8 cellular contexts compared by ENCODE assay signal in genomic region chr3:5426094-5426883, GRCh38.
DNase-seq lines count a peak whose midpoint lies in the region; ATAC-seq and TF ChIP-seq lines count a peak whose summit lies in the region.

No MANE protein-coding gene starts in this region.

- peaks cover 7% of the 10 kb centered on the region for H3K27me3 ChIP-seq in CD4-positive, CD25-positive, alpha-beta regulatory T cell (ENCODE audit: control insufficient read depth, insufficient read depth, low read length)
- H3K27me3 ChIP-seq in neutrophil (no peaks in the 10 kb centered on the region), testis (no peaks in the 10 kb centered on the region)

- peak; percentile 51 to 55 for ATAC-seq in CD4-positive, CD25-positive, alpha-beta regulatory T cell (ENCODE audit: low read depth in 2 of 2)
- peak; percentile 51 for ATAC-seq in GM19395 (IDR thresholded peaks at IDR 0.05; ENCODE audit: unreplicated experiment)
- ATAC-seq in HG03565 (IDR thresholded peaks at IDR 0.05; ENCODE audit: unreplicated experiment), result peak; percentile 37

- no peaks in the 10 kb centered on the region for H3K9me3 ChIP-seq in CD4-positive, CD25-positive, alpha-beta regulatory T cell (ENCODE audit: control insufficient read depth in 2 of 2, low read length in 2 of 2)
- H3K9me3 ChIP-seq in neutrophil (no peaks in the 10 kb centered on the region), testis (no peaks in the 10 kb centered on the region)

- H3K27ac ChIP-seq in CD4-positive, CD25-positive, alpha-beta regulatory T cell (ENCODE audit: insufficient read depth, low read length, poor library complexity, severe bottlenecking), result no peak overlapping the region
- H3K27ac ChIP-seq in neutrophil (no peak overlapping the region), testis (no peak overlapping the region)

- no peak overlapping the region for H3K4me3 Mint-ChIP-seq in CD4-positive, CD25-positive, alpha-beta regulatory T cell
- H3K4me3 Mint-ChIP-seq in activated T-cell treated with anti-CD3 and anti-CD28 coated beads, Interleukin-2, amount 50 U/mL, for 24 hours, result no peak overlapping the region

- H3K4me1 Mint-ChIP-seq in CD4-positive, CD25-positive, alpha-beta regulatory T cell, result peaks cover 0 to 6% (median 4%) of the 10 kb centered on the region in 4 donors
- H3K4me1 Mint-ChIP-seq in activated T-cell treated with anti-CD3 and anti-CD28 coated beads, Interleukin-2, amount 50 U/mL, for 24 hours (ENCODE audit: low read depth), result peaks cover 17% of the 10 kb centered on the region

- DNase-seq in CD4-positive, CD25-positive, alpha-beta regulatory T cell, result peak in 2 of 3 donors; percentile 14 to 55
- DNase-seq in OCI-M1 (lab: John Stamatoyannopoulos, UW) (peak; percentile 95), fibroblast of pulmonary artery (ENCODE audit: low read depth) (peak; percentile 58), testis (peak; percentile 95)
- DNase-seq in activated T-cell treated with anti-CD3 and anti-CD28 coated beads, Interleukin-2, amount 50 U/mL, for 24 hours, result peak; percentile 71

- no peak overlapping the region for H3K4me3 ChIP-seq in CD4-positive, CD25-positive, alpha-beta regulatory T cell (ENCODE audit: low read depth, low read length)
- H3K4me3 ChIP-seq in fibroblast of pulmonary artery (replicated peaks; ENCODE audit: low read depth, low read length), result no peak overlapping the region
- H3K4me3 ChIP-seq in neutrophil (ENCODE audit: low read depth in 1 of 2, low read length in 1 of 2), result no peak overlapping the region
- peak overlapping the region in 1 of 2 donors; percentile 11 for H3K4me3 ChIP-seq in testis

- intact Hi-C loops in testis (cut with DNase I; ENCODE audit: low total_unique reads), result no loop called here

- peaks cover 0 to 3% (median 0%) of the 10 kb centered on the region in 7 donors for H3K9me3 Mint-ChIP-seq in CD4-positive, CD25-positive, alpha-beta regulatory T cell
- H3K9me3 Mint-ChIP-seq in activated T-cell treated with anti-CD3 and anti-CD28 coated beads, Interleukin-2, amount 50 U/mL, for 24 hours, result no peaks in the 10 kb centered on the region

- peak; percentile 76 for TF ChIP-seq CTCF in fibroblast of pulmonary artery (IDR thresholded peaks at IDR 0.05; ENCODE audit: low read length, missing control alignments)
- TF ChIP-seq CTCF in neutrophil (IDR thresholded peaks at IDR 0.05), result peak; percentile 66
- TF ChIP-seq CTCF in testis (IDR thresholded peaks at IDR 0.05), result peak; percentile 60 to 84 (median 82)

- H3K36me3 Mint-ChIP-seq in CD4-positive, CD25-positive, alpha-beta regulatory T cell, result no peaks in the 10 kb centered on the region
- no peaks in the 10 kb centered on the region for H3K36me3 Mint-ChIP-seq in activated T-cell treated with anti-CD3 and anti-CD28 coated beads, Interleukin-2, amount 50 U/mL, for 24 hours (ENCODE audit: low read depth)

- H3K4me1 ChIP-seq in CD4-positive, CD25-positive, alpha-beta regulatory T cell (ENCODE audit: control insufficient read depth, insufficient read depth, low read length, poor library complexity, severe bottlenecking), result no peaks in the 10 kb centered on the region
- peaks cover 14 to 23% of the 10 kb centered on the region in 2 experiments for H3K4me1 ChIP-seq in neutrophil (ENCODE audit: control insufficient read depth in 1 of 2, insufficient read depth in 1 of 2, low read depth in 1 of 2, low read length in 1 of 2)
- H3K4me1 ChIP-seq in testis, result peaks cover 9% of the 10 kb centered on the region

- WGBS in testis, 2 donors, result 36 to 40% methylated on average over 25 of the region's 25 CpGs

- TF ChIP-seq POLR2A in testis (IDR thresholded peaks at IDR 0.05), result no peak

- H3K27ac Mint-ChIP-seq in CD4-positive, CD25-positive, alpha-beta regulatory T cell, result no peak overlapping the region
- H3K27ac Mint-ChIP-seq in activated T-cell treated with anti-CD3 and anti-CD28 coated beads, Interleukin-2, amount 50 U/mL, for 24 hours, result no peak overlapping the region

- H3K27me3 Mint-ChIP-seq in CD4-positive, CD25-positive, alpha-beta regulatory T cell, result peaks cover 5% of the 10 kb centered on the region
- H3K27me3 Mint-ChIP-seq in activated T-cell treated with anti-CD3 and anti-CD28 coated beads, Interleukin-2, amount 50 U/mL, for 24 hours, result peaks cover 16% of the 10 kb centered on the region

- H3K36me3 ChIP-seq in CD4-positive, CD25-positive, alpha-beta regulatory T cell (ENCODE audit: control insufficient read depth, insufficient read depth, low read length), result no peaks in the 10 kb centered on the region
- H3K36me3 ChIP-seq in neutrophil (no peaks in the 10 kb centered on the region), testis (ENCODE audit: low read depth, missing control alignments) (no peaks in the 10 kb centered on the region)

Comparison
In these comparisons a context has a peak if more than half of its experiments do, and no peak if none do; other contexts are left out.
1. DNase-seq: peak in every context shown above with its lines; median percentile 95 in OCI-M1; 95 in testis; 71 in activated T-cell treated with anti-CD3 and anti-CD28 coated beads, Interleukin-2, amount 50 U/mL, for 24 hours; 58 in fibroblast of pulmonary artery; 34 in CD4-positive, CD25-positive, alpha-beta regulatory T cell.